In the genomic region with DNA sequence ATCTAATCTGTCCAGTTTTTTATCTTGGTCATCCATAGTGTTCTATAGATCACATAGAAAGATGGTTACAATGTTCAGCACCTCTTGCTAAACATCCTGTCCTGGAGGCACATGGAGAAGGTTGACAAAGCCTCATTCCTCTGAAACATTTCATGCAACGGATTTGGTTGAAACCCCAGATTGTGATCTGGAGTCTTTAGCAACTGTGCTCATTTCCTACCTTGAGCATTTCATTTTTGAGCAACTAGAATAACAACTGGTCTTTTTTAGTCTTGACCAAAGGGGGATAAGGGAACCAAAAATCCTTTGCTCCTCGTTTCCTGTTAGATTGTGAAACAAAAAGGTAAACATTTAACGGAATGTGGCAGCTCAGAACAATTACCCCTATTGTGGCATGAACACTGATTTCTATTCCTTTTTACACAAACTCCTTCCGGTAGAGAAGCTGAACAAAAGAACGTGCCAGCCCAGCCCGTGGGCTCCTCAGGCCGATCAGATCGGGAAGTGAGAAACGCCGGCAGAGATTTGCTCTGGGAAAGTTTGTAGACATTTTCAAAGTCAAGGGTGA, we compare ENCODE assay signal across 8 cellular contexts.
DNase-seq lines count a peak whose midpoint lies in the region; ATAC-seq, FAIRE-seq and TF ChIP-seq lines count a peak whose summit lies in the region.

No MANE protein-coding gene starts in this region.

- H3K4me3 ChIP-seq in SJSA1 (no peak overlapping the region), gastroesophageal sphincter (peak overlapping the region in 1 of 2 donors; percentile 35)

- 4 to 6% methylated on average over 10 of the region's 10 CpGs for WGBS in gastroesophageal sphincter (ENCODE audit: low coverage in 1 of 2), 2 donors

- TF ChIP-seq POLR2A in GM12891 (IDR thresholded peaks at IDR 0.05; ENCODE audit: low read depth, low read length) = no peak
- TF ChIP-seq POLR2A in gastroesophageal sphincter (IDR thresholded peaks at IDR 0.05) = no peak

- TF ChIP-seq CTCF in gastroesophageal sphincter (IDR thresholded peaks at IDR 0.05) = peak in 1 of 4 experiments; percentile 28

- H3K27me3 ChIP-seq in SJSA1 (replicated peaks) (no peaks in the 10 kb centered on the region), gastroesophageal sphincter (no peaks in the 10 kb centered on the region)

- H3K27ac ChIP-seq in SJSA1 = peak overlapping the region; percentile 74
- peak overlapping the region; percentile 90 to 99 (median 97) for H3K27ac ChIP-seq in gastroesophageal sphincter

- FAIRE-seq in GM12891 (lab: Jason Lieb, UNC) = no peak

- peak; percentile 22 for ATAC-seq in gastroesophageal sphincter
- no peak for ATAC-seq in HG02970 (IDR thresholded peaks at IDR 0.05; ENCODE audit: low FRiP score, unreplicated experiment)
- no peak for ATAC-seq in HG02678 (IDR thresholded peaks at IDR 0.05; ENCODE audit: unreplicated experiment)

- no peaks in the 10 kb centered on the region for H3K36me3 ChIP-seq in SJSA1
- H3K36me3 ChIP-seq in gastroesophageal sphincter = no peaks in the 10 kb centered on the region

- no peak for DNase-seq in GM12891 (ENCODE audit: insufficient read length, low spot score)
- DNase-seq in SJSA1 (ENCODE audit: low read depth in 1 of 2, low spot score in 2 of 2) = peak in 1 of 2 experiments; percentile 68
- peak; percentile 71 for DNase-seq in renal cortical epithelial cell (ENCODE audit: low read depth)
- DNase-seq in NCI-H1092 treated with DMSO at 0.1 percent for 48 hours (lab: John Stamatoyannopoulos, UW) = no peak
- DNase-seq in effector CD4-positive, alpha-beta T cell = no peak

- H3K9me3 ChIP-seq in SJSA1 (replicated peaks) (no peaks in the 10 kb centered on the region), gastroesophageal sphincter (no peaks in the 10 kb centered on the region)

- H3K4me1 ChIP-seq in SJSA1 (replicated peaks) = peaks cover 54% of the 10 kb centered on the region
- peaks cover 32 to 82% (median 57%) of the 10 kb centered on the region in 3 donors for H3K4me1 ChIP-seq in gastroesophageal sphincter

- no peak for TF ChIP-seq EP300 in gastroesophageal sphincter (IDR thresholded peaks at IDR 0.05)

TF ChIP-seq in GM12891, 5 proteins besides CTCF, POLR2A, EP300 and RAD21:
- TF ChIP-seq TAF1 (IDR thresholded peaks at IDR 0.05; ENCODE audit: low read depth, low read length) = no peak
- peak; percentile 46; the same call in 1 of the 2 replicates for TF ChIP-seq SPI1 (IDR thresholded peaks at IDR 0.05; ENCODE audit: low read depth, low read length)
- no peak for TF ChIP-seq POU2F2 (IDR thresholded peaks at IDR 0.05; ENCODE audit: low read depth, low read length)
- no peak for TF ChIP-seq PAX5 (IDR thresholded peaks at IDR 0.05; ENCODE audit: insufficient read depth, low read length, severe bottlenecking)
